In the genomic region with DNA sequence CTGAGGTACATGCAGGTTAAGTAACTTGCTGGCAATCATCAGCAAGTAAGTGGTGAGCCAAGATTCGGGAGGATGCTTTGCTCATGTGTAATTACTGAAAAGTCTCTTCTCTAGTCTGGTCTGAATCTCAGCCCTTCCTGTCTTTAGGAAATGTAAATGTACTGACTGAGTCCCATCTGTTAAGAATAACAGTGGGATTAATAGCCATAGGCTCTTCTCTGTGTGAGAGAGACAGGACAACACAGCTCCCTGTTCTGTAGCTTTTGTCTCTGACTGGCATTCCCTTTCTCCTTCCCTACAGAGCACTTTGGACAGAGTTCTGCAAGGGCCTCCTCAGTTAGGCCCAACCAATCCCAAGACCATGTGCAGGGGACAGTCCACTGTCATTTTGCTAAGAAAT, we compare ENCODE assay signal across 26 cellular contexts.
"Had no signal": no experiment of that assay in that cellular context is flagged by ENCODE, and none has a peak within 500 bp of the region (broad histone marks: within the 10 kb centered on the region; RNA-seq: fewer than 3 reads in every experiment).

No MANE protein-coding gene starts in this region.

- H3K4me3 ChIP-seq: gastroesophageal sphincter, left lung, lower lobe of right lung, mucosa of descending colon, right lobe of liver, testis, transverse colon had no signal

- ATAC-seq: activated naive CD8-positive, alpha-beta T cell treated with anti-CD3 and anti-CD28 coated beads, Interleukin-2, amount 50 U/mL, for 24 hours; activated T-helper 17 cell treated with anti-CD3 and anti-CD28 coated beads, Interleukin-2, amount 50 U/mL, for 72 hours; effector memory CD8-positive, alpha-beta T cell; gastroesophageal sphincter; left lung; lower lobe of right lung; mucosa of descending colon; natural killer cell treated with Interleukin-12 subunit alpha and Interleukin-12 subunit beta and Interleukin-15 and Interleukin-18, amount 100 ng/mL, for 72 hours; right lobe of liver; stimulated activated naive CD8-positive, alpha-beta T cell treated with anti-CD3 and anti-CD28 coated beads, Interleukin-15, Interleukin-2, amounts not matched to agents 100 U/mL and 50 U/mL, for 24 hours; T-helper 17 cell had no signal

- H3K27ac ChIP-seq: gastroesophageal sphincter, left lung, lower lobe of right lung, neutrophil, right lobe of liver, testis, transverse colon had no signal

- H3K4me1 ChIP-seq: gastroesophageal sphincter, left lung, lower lobe of right lung, right lobe of liver, testis, transverse colon had no signal

- H3K9me3 ChIP-seq: gastroesophageal sphincter, left lung, lower lobe of right lung, mucosa of descending colon, neutrophil, right lobe of liver, testis, transverse colon had no signal

- H3K27me3 ChIP-seq: gastroesophageal sphincter, left lung, neutrophil, right lobe of liver, testis, transverse colon had no signal

- H3K36me3 ChIP-seq: gastroesophageal sphincter, left lung, lower lobe of right lung, neutrophil, right lobe of liver, transverse colon had no signal

- DNase-seq: activated CD4-positive, alpha-beta memory T cell treated with anti-CD3 and anti-CD28 coated beads, Interleukin-2, amount 10 ng/mL, durations not matched to agents 7 days and 5 days; activated CD4-positive, alpha-beta T cell treated with anti-CD3 and anti-CD28 coated beads for 1 hour; activated CD4-positive, alpha-beta T cell treated with anti-CD3 and anti-CD28 coated beads, Interleukin-2, amount 10 ng/mL, durations not matched to agents 7 days and 5 days; activated CD8-positive, alpha-beta memory T cell treated with anti-CD3 and anti-CD28 coated beads, Interleukin-2, amount 50 U/mL, for 48 hours; activated naive CD8-positive, alpha-beta T cell treated with anti-CD3 and anti-CD28 coated beads, Interleukin-2, amount 50 U/mL, for 24 hours; activated T-cell treated with anti-CD3 and anti-CD28 coated beads, Interleukin-2, amount 50 U/mL, for 24 hours; amygdala; caudate nucleus; cortex of kidney; effector memory CD8-positive, alpha-beta T cell; head of caudate nucleus; hippocampal formation; left lung; lower lobe of right lung; mucosa of descending colon; right lobe of liver; stimulated activated CD4-positive, alpha-beta T cell treated with anti-CD3 and anti-CD28 coated beads, Interleukin-2, amount 100 ng/mL, for 48 hours; stimulated activated naive CD8-positive, alpha-beta T cell treated with anti-CD3 and anti-CD28 coated beads, Interleukin-15, Interleukin-2, amounts not matched to agents 100 U/mL and 50 U/mL, for 24 hours; T-helper 17 cell; T1000; testis; transverse colon had no signal
